In the genomic region with DNA sequence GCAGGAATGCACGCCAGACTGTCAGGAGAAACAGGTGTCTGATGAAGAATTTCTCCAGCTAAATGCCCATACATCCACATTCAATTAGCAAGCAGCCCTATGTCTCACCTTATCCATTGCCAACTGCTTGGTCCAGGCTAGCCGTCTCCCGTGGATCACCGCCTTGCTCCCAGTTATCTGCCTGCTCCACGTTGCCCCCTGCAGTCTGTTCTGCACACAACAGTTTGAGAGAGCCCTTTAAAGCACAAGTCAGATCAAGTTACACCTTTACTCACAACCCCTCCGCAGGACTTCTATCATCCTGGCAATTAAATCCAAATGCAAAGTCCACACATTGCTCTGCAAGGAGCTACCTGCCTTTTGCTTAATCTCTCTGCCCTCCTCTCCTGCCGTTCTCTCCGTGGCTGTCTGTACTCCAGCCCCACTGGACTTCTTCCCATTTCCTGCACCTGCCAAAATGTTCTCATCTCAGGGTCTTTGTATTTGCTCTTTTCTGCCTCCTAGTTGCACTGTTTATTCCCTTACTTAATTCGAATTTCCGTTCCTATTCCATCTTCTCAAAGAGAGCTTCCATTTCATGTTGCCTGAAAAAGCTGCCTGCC, we compare ENCODE assay signal across 8 cellular contexts.
DNase-seq lines count a peak whose midpoint lies in the region; ATAC-seq and TF ChIP-seq lines count a peak whose summit lies in the region.

No MANE protein-coding gene starts in this region.

- no peak overlapping the region for H3K4me3 Mint-ChIP-seq in activated CD4-positive, alpha-beta T cell treated with anti-CD3 and anti-CD28 coated beads, Interleukin-2, amount 10 ng/mL, durations not matched to agents 24 days and 14 days

- peak; percentile 79 for ATAC-seq in mucosa of descending colon

- no peak overlapping the region for H3K27ac ChIP-seq in brain microvascular endothelial cell

- no peaks in the 10 kb centered on the region for H3K9me3 Mint-ChIP-seq in activated CD4-positive, alpha-beta T cell treated with anti-CD3 and anti-CD28 coated beads, Interleukin-2, amount 10 ng/mL, durations not matched to agents 24 days and 14 days

- H3K27me3 Mint-ChIP-seq in activated CD4-positive, alpha-beta T cell treated with anti-CD3 and anti-CD28 coated beads, Interleukin-2, amount 10 ng/mL, durations not matched to agents 24 days and 14 days = no peaks in the 10 kb centered on the region

- TF ChIP-seq CTCF in cardiac fibroblast (IDR thresholded peaks at IDR 0.05; ENCODE audit: low read depth, low read length) (no peak), mucosa of descending colon (IDR thresholded peaks at IDR 0.05) (peak; percentile 26), brain microvascular endothelial cell (IDR thresholded peaks at IDR 0.05; ENCODE audit: low read depth, low read length, missing control alignments) (no peak)

- no peaks in the 10 kb centered on the region for H3K4me1 ChIP-seq in mucosa of descending colon (ENCODE audit: low read depth)

- H3K4me3 ChIP-seq in cardiac fibroblast (replicated peaks in 1 of 2; ENCODE audit: low read depth in 2 of 2, low read length in 2 of 2) = no peak overlapping the region
- no peak overlapping the region for H3K4me3 ChIP-seq in mucosa of descending colon
- H3K4me3 ChIP-seq in brain microvascular endothelial cell (ENCODE audit: low read depth, low read length) = no peak overlapping the region

- H3K4me1 Mint-ChIP-seq in activated CD4-positive, alpha-beta T cell treated with anti-CD3 and anti-CD28 coated beads, Interleukin-2, amount 10 ng/mL, durations not matched to agents 24 days and 14 days = no peaks in the 10 kb centered on the region

- peak; percentile 60 for DNase-seq in activated CD4-positive, alpha-beta T cell treated with anti-CD3 and anti-CD28 coated beads, Interleukin-2, amount 10 ng/mL, durations not matched to agents 24 days and 14 days
- no peak for DNase-seq in activated CD4-positive, alpha-beta T cell treated with anti-CD3 and anti-CD28 coated beads for 1 hour
- DNase-seq in NCI-H510A (lab: John Stamatoyannopoulos, UW) (peak; percentile 21), cardiac fibroblast (ENCODE audit: low read depth in 2 of 2) (peak; percentile 1 to 2), mucosa of descending colon (peak in 2 of 3 donors; percentile 71 to 78), T1000 (lab: John Stamatoyannopoulos, UW) (no peak), GOT3 (lab: John Stamatoyannopoulos, UW) (no peak), brain microvascular endothelial cell (no peak)

- intact Hi-C loops in activated CD4-positive, alpha-beta T cell treated with anti-CD3 and anti-CD28 coated beads, Interleukin-2, amount 10 ng/mL, durations not matched to agents 24 days and 14 days (cut with micrococcal nuclease) = no loop called here
- intact Hi-C loops in mucosa of descending colon (cut with DNase I, micrococcal nuclease) = loop anchor here (10.0 kb wide), 2 partner anchors 181 to 801 kb away; partner anchors contain the start of gene LARGE1 (in 2 of the 2)

- in situ Hi-C loops in brain microvascular endothelial cell (cut with HindIII; ENCODE audit: low pct_ligation_motif_present, low sequenced_read_pairs) = no loop called here

- H3K36me3 ChIP-seq in mucosa of descending colon (ENCODE audit: low read depth) (no peaks in the 10 kb centered on the region), brain microvascular endothelial cell (replicated peaks) (no peaks in the 10 kb centered on the region)

- H3K9me3 ChIP-seq in mucosa of descending colon = no peaks in the 10 kb centered on the region

- H3K27me3 ChIP-seq in brain microvascular endothelial cell (replicated peaks) = no peaks in the 10 kb centered on the region

- no peak overlapping the region for H3K27ac Mint-ChIP-seq in activated CD4-positive, alpha-beta T cell treated with anti-CD3 and anti-CD28 coated beads, Interleukin-2, amount 10 ng/mL, durations not matched to agents 24 days and 14 days

- no peaks in the 10 kb centered on the region for H3K36me3 Mint-ChIP-seq in activated CD4-positive, alpha-beta T cell treated with anti-CD3 and anti-CD28 coated beads, Interleukin-2, amount 10 ng/mL, durations not matched to agents 24 days and 14 days (ENCODE audit: low read depth)

Comparison
In these comparisons a context has a peak if more than half of its experiments do, and no peak if none do; other contexts are left out.
1. DNase-seq: peak in activated CD4-positive, alpha-beta T cell treated with anti-CD3 and anti-CD28 coated beads, Interleukin-2, amount 10 ng/mL, durations not matched to agents 24 days and 14 days (single experiment), NCI-H510A (single experiment), cardiac fibroblast (2 of 2) and mucosa of descending colon (2 of 3); none in activated CD4-positive, alpha-beta T cell treated with anti-CD3 and anti-CD28 coated beads for 1 hour (single experiment), T1000 (single experiment), GOT3 (single experiment) and brain microvascular endothelial cell (single experiment).